Comparison of ENCODE assay signal across 20 cellular contexts in the genomic region with DNA sequence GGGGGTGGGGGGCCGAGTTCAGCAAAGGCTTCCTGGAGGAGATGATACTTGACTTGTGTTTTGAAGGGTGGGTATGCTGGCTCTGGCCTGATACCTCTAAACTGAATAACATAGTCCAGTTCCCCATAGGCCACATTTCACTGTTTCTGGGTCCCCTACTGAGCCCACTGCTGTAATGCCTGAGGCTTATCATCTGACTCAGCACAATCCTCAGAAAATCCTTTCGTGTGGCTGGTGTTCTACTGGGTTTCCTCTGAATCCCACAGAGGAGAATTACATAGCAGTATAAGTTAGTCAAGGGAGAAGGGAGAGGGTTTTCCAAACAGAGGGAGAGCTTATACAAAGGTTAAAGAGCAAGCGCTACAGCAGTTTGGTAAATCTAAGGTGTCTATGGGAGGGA. TPM values are rescaled to one million over a fixed set of nuclear protein-coding genes. Genes with fewer than 3 reads are reported as not detected.
DNase-seq lines count a peak whose midpoint lies in the region; ATAC-seq and TF ChIP-seq lines count a peak whose summit lies in the region.
"Had no signal": no experiment of that assay in that cellular context is flagged by ENCODE, and none has a peak within 500 bp of the region (broad histone marks: within the 10 kb centered on the region; RNA-seq: fewer than 3 reads in every experiment).

No MANE protein-coding gene starts in this region.

- no peak overlapping the region for H3K4ac ChIP-seq in IMR-90 (ENCODE audit: low read depth, low read length)

- H3K4me3 ChIP-seq in IMR-90 (ENCODE audit: insufficient read depth, low read depth, low read length) (no peak overlapping the region), choroid plexus epithelial cell (ENCODE audit: low read depth, low read length) (no peak overlapping the region), smooth muscle cell (no peak overlapping the region), heart right ventricle (no peak overlapping the region), ovary (no peak overlapping the region)

- no TSS peak for BruUV-seq in IMR-90 (replicated peaks; lab: Mats Ljungman, UMichigan)

- H2AK9ac ChIP-seq in IMR-90 (replicated peaks; ENCODE audit: low read depth, low read length, poor library complexity), result no peak overlapping the region

- H2BK15ac ChIP-seq in IMR-90 (ENCODE audit: low read depth, low read length), result no peak overlapping the region

- H2BK20ac ChIP-seq in IMR-90 (ENCODE audit: low read depth, low read length), result no peak overlapping the region

- ATAC-seq in IMR-90 (ENCODE audit: low read depth), result no peak
- ATAC-seq in heart right ventricle, result no peak
- ATAC-seq: SK-N-SH treated with all-trans-retinoic acid at 6 μM for 48 hours had no signal

- peaks cover 19% of the 10 kb centered on the region for H3K79me2 ChIP-seq in smooth muscle cell (ENCODE audit: low read depth)

- no peak for TF ChIP-seq CTCF in IMR-90 (conservative IDR thresholded peaks at IDR 0.05; ENCODE audit: low read depth, low read length)
- TF ChIP-seq CTCF in choroid plexus epithelial cell (conservative IDR thresholded peaks at IDR 0.05; ENCODE audit: low read depth, low read length), result no peak
- TF ChIP-seq CTCF in smooth muscle cell (IDR thresholded peaks at IDR 0.05; ENCODE audit: borderline replicate concordance, insufficient read depth, poor library complexity, severe bottlenecking), result no peak
- TF ChIP-seq CTCF in heart right ventricle (IDR thresholded peaks at IDR 0.05), result no peak
- TF ChIP-seq CTCF in ovary (IDR thresholded peaks at IDR 0.05), result no peak

- no peak overlapping the region for H4K5ac ChIP-seq in IMR-90 (ENCODE audit: low read depth, low read length)

- H3K27me3 ChIP-seq in IMR-90 (ENCODE audit: control insufficient read depth, insufficient read depth, low read length) (peaks cover 8% of the 10 kb centered on the region), smooth muscle cell (ENCODE audit: low read depth) (no peaks in the 10 kb centered on the region), heart right ventricle (peaks cover 0 to 16% (median 0%) of the 10 kb centered on the region in 7 donors), ovary (no peaks in the 10 kb centered on the region)

- H3F3A ChIP-seq in smooth muscle cell (ENCODE audit: low read depth), result peaks cover 5% of the 10 kb centered on the region

- CTCF ChIA-PET in IMR-90 (lab: Yijun Ruan, JAX), result no interaction called here

- TF ChIP-seq POLR2A in IMR-90 (IDR thresholded peaks at IDR 0.05; ENCODE audit: low read depth, low read length), result no peak
- no peak for TF ChIP-seq POLR2A in ovary (IDR thresholded peaks at IDR 0.05)

- H2AK5ac ChIP-seq in IMR-90 (ENCODE audit: low read depth, low read length), result no peak overlapping the region

- no peak overlapping the region for H4K8ac ChIP-seq in IMR-90 (ENCODE audit: low read depth in 2 of 2, low read length in 2 of 2)

- in situ Hi-C loops in IMR-90 (cut with MboI; ENCODE audit: low sequenced_read_pairs), result no loop called here

- dilution Hi-C loops in IMR-90 (cut with HindIII; ENCODE audit: low sequenced_read_pairs, unreplicated experiment), result no loop called here

- no peak overlapping the region for H2AFZ ChIP-seq in IMR-90 (replicated peaks; ENCODE audit: low read length, poor library complexity)
- H2AFZ ChIP-seq in smooth muscle cell (ENCODE audit: low read depth), result no peak overlapping the region

- H2BK5ac ChIP-seq in IMR-90 (ENCODE audit: low read depth, low read length, poor library complexity, severe bottlenecking), result no peak overlapping the region

- H3K36me3 ChIP-seq in IMR-90 (ENCODE audit: control insufficient read depth, insufficient read depth, low read length) (no peaks in the 10 kb centered on the region), smooth muscle cell (ENCODE audit: low read depth) (no peaks in the 10 kb centered on the region), heart right ventricle (no peaks in the 10 kb centered on the region), ovary (no peaks in the 10 kb centered on the region)

- H4K91ac ChIP-seq in IMR-90 (ENCODE audit: insufficient read depth, low read depth, low read length), result no peak overlapping the region

- H3K9ac ChIP-seq in IMR-90 (ENCODE audit: low read depth, low read length) (no peak overlapping the region), smooth muscle cell (ENCODE audit: low read depth) (no peak overlapping the region)
- H3K9ac ChIP-seq: KMS-11 had no signal

- no peak overlapping the region for H3K14ac ChIP-seq in IMR-90 (replicated peaks; ENCODE audit: low read depth, low read length)

- H3K4me2 ChIP-seq in IMR-90 (ENCODE audit: low read depth, low read length), result no peak overlapping the region
- peak overlapping the region; percentile 70 for H3K4me2 ChIP-seq in smooth muscle cell
- H3K4me2 ChIP-seq: KMS-11 had no signal

- intact Hi-C loops in IMR-90 (cut with micrococcal nuclease), result no loop called here
- intact Hi-C loops in heart right ventricle (cut with DNase I), result no loop called here
- intact Hi-C loops in ovary (cut with DNase I), result no loop called here

- WGBS in IMR-90 (ENCODE audit: extremely low coverage in 2 of 2, insufficient read length in 1 of 2), 2 experiments, result no CpG with 5 or more reads among the region's 3 CpGs
- WGBS in smooth muscle cell (ENCODE audit: low lambda C conversion rate), result 39% methylated on average over 3 of the region's 3 CpGs
- 78 to 83% methylated on average over 3 of the region's 3 CpGs for WGBS in heart right ventricle, 2 donors
- 78 to 88% (median 82%) methylated on average over 3 of the region's 3 CpGs for WGBS in ovary, 3 donors

- no peaks in the 10 kb centered on the region for H4K20me1 ChIP-seq in IMR-90 (ENCODE audit: insufficient read depth, low read length)
- no peaks in the 10 kb centered on the region for H4K20me1 ChIP-seq in smooth muscle cell (ENCODE audit: low read depth)

- H3K27ac ChIP-seq in IMR-90 (ENCODE audit: insufficient read depth, low read length), result no peak overlapping the region
- peak overlapping the region; percentile 37 for H3K27ac ChIP-seq in smooth muscle cell (ENCODE audit: low read depth)
- no peak overlapping the region for H3K27ac ChIP-seq in heart right ventricle
- H3K27ac ChIP-seq in ovary, result no peak overlapping the region
- H3K27ac ChIP-seq: 22Rv1, KMS-11 had no signal

- H3K79me1 ChIP-seq in IMR-90 (ENCODE audit: low read depth in 1 of 2, low read length in 2 of 2), result peaks cover 12 to 22% of the 10 kb centered on the region in 2 experiments

- no peak for TF ChIP-seq RAD21 in IMR-90 (IDR thresholded peaks at IDR 0.05; ENCODE audit: low read length)

- H3K4me1 ChIP-seq in IMR-90 (ENCODE audit: control insufficient read depth, insufficient read depth, low read length), result peaks cover 3% of the 10 kb centered on the region; the same call in 1 of the 2 replicates
- H3K4me1 ChIP-seq in smooth muscle cell (ENCODE audit: low read depth), result peaks cover 9% of the 10 kb centered on the region
- H3K4me1 ChIP-seq in heart right ventricle, result peaks cover 0 to 23% (median 11%) of the 10 kb centered on the region in 9 donors
- peaks cover 4% of the 10 kb centered on the region for H3K4me1 ChIP-seq in ovary (ENCODE audit: insufficient read depth)

- peaks cover 3% of the 10 kb centered on the region; the same call in 1 of the 2 replicates for H3K9me1 ChIP-seq in IMR-90 (ENCODE audit: insufficient read depth, low read length)

- no peak overlapping the region for H3K18ac ChIP-seq in IMR-90 (ENCODE audit: low read depth, low read length)

- no peak overlapping the region for H2BK120ac ChIP-seq in IMR-90 (ENCODE audit: low read depth, low read length)

- no peaks in the 10 kb centered on the region for H3K9me3 ChIP-seq in IMR-90 (ENCODE audit: control insufficient read depth, insufficient read depth, low read length)
- H3K9me3 ChIP-seq in smooth muscle cell (replicated peaks; ENCODE audit: low read depth), result no peaks in the 10 kb centered on the region
- peaks cover 0 to 12% (median 0%) of the 10 kb centered on the region in 11 donors for H3K9me3 ChIP-seq in heart right ventricle
- no peaks in the 10 kb centered on the region for H3K9me3 ChIP-seq in ovary

- DNase-seq in NCI-H82 (lab: John Stamatoyannopoulos, UW), result peak; percentile 15
- no peak for DNase-seq in NCI-H82 treated with DMSO at 0.1 percent for 48 hours (lab: John Stamatoyannopoulos, UW; ENCODE audit: unreplicated experiment)
- DNase-seq in IMR-90, result no peak
- DNase-seq in choroid plexus epithelial cell (ENCODE audit: low read depth), result peak; percentile 34
- DNase-seq in smooth muscle cell (lab: John Stamatoyannopoulos, UW; ENCODE audit: unreplicated experiment), result no peak
- no peak for DNase-seq in heart right ventricle
- DNase-seq in ovary, result no peak
- no peak for DNase-seq in AG08395 (ENCODE audit: low spot score)
- DNase-seq: EL; GOT3; NCI-H1092 treated with DMSO at 0.1 percent for 48 hours; NCI-H1436 treated with DMSO at 0.1 percent for 48 hours; NCI-H2029; NCI-H2227 treated with DMSO at 0.1 percent for 48 hours; NCI-H510A; NK-92 treated with Interleukin-12 subunit alpha and Interleukin-12 subunit beta, amount 100 ng/mL, for 24 hours; SIG-M5 had no signal

- POLR2A ChIA-PET in IMR-90 (lab: Charles Lee; ENCODE audit: unreplicated experiment), result no interaction called here

- H3K23ac ChIP-seq in IMR-90 (ENCODE audit: low read depth, low read length), result no peak overlapping the region

- H3K56ac ChIP-seq in IMR-90 (ENCODE audit: extremely low read depth, insufficient read depth, low read length), result no peak overlapping the region

- no peak for TF ChIP-seq EP300 in ovary (IDR thresholded peaks at IDR 0.05)

TF ChIP-seq in IMR-90, 13 proteins besides CTCF, POLR2A, EP300 and RAD21 (continues in another document):
- TF ChIP-seq MAFK (IDR thresholded peaks at IDR 0.05; ENCODE audit: low read depth, low read length) (peak; percentile 41), BHLHE40 (IDR thresholded peaks at IDR 0.05; ENCODE audit: low read depth, low read length) (no peak), NFE2L2 (IDR thresholded peaks at IDR 0.05; ENCODE audit: low read depth, low read length) (no peak), SMC3 (IDR thresholded peaks at IDR 0.05; ENCODE audit: low read depth, low read length) (no peak)
- TF ChIP-seq, protein P1, sequence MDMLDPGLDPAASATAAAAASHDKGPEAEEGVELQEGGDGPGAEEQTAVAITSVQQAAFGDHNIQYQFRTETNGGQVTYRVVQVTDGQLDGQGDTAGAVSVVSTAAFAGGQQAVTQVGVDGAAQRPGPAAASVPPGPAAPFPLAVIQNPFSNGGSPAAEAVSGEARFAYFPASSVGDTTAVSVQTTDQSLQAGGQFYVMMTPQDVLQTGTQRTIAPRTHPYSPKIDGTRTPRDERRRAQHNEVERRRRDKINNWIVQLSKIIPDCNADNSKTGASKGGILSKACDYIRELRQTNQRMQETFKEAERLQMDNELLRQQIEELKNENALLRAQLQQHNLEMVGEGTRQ (IDR thresholded peaks at IDR 0.05; ENCODE audit: low read depth, low read length), result no peak

RNA-seq across cellular contexts. Expression of a gene that starts 2.8 kb away (rescaled TPM):
- total RNA-seq in IMR-90 (2012; rRNA removed) (14.7 and 19.4 TPM in 2 replicates), smooth muscle cell (11.4 and 18.0 TPM in 2 replicates), heart right ventricle (1 to 10 TPM; 4.1 to 6.9 (median 5.2) TPM), ovary (10 to 100 TPM in 2 of 7 donors, 1 to 10 TPM in 5; 7.4 to 10.8 (median 9.3) TPM)
- polyA plus RNA-seq in IMR-90 (2012; rRNA removed) (8.0 and 8.3 TPM in 2 replicates), smooth muscle cell (12.2 and 18.1 TPM in 2 replicates), heart right ventricle (1 to 10 TPM; 3.3 to 6.4 TPM), ovary (1 to 10 TPM; 8.7 to 8.8 TPM)
- 1.3 and 2.9 TPM in 2 replicates for polyA plus RNA-seq in IMR-90 (2012; cell fraction: cytosol; rRNA removed)
- 1.8 and 14.6 TPM in 2 replicates for polyA plus RNA-seq in IMR-90 (2012; cell fraction: nucleus; rRNA removed; ENCODE audit: low replicate concordance)

Comparison
In these comparisons a context has a peak if more than half of its experiments do, and no peak if none do; other contexts are left out.
1. DNase-seq: peak in NCI-H82 (single experiment) and choroid plexus epithelial cell (single experiment); none in NCI-H82 treated with DMSO at 0.1 percent for 48 hours (single experiment), IMR-90 (single experiment), smooth muscle cell (single experiment), heart right ventricle (0 of 2), ovary (0 of 5) and AG08395 (single experiment).